ENCODE assay signal across 8 cellular contexts in genomic region chr9:121222524-121223171, GRCh38. TPM values are rescaled to one million over a fixed set of nuclear protein-coding genes. Genes with fewer than 3 reads are reported as not detected.
DNase-seq lines count a peak whose midpoint lies in the region; ATAC-seq and TF ChIP-seq lines count a peak whose summit lies in the region.

No MANE protein-coding gene starts in this region.

- H3K9me3 Mint-ChIP-seq in activated naive CD8-positive, alpha-beta T cell treated with anti-CD3 and anti-CD28 coated beads, Interleukin-2, amount 50 U/mL, for 24 hours = no peaks in the 10 kb centered on the region

- H3K9ac ChIP-seq in DND-41 (ENCODE audit: low read depth, low read length) (no peak overlapping the region), SU-DHL-6 (ENCODE audit: low read length) (no peak overlapping the region)

- peaks cover 3% of the 10 kb centered on the region for H3K36me3 Mint-ChIP-seq in activated naive CD8-positive, alpha-beta T cell treated with anti-CD3 and anti-CD28 coated beads, Interleukin-2, amount 50 U/mL, for 24 hours (ENCODE audit: low read depth)

- no peak overlapping the region for H3K4me3 Mint-ChIP-seq in activated naive CD8-positive, alpha-beta T cell treated with anti-CD3 and anti-CD28 coated beads, Interleukin-2, amount 50 U/mL, for 24 hours

- H3K4me2 ChIP-seq in DND-41 (ENCODE audit: insufficient read depth, low read length) (no peak overlapping the region), SU-DHL-6 (ENCODE audit: low read depth, low read length, poor library complexity, severe bottlenecking) (no peak overlapping the region)

- no peaks in the 10 kb centered on the region for H3K79me2 ChIP-seq in DND-41 (ENCODE audit: insufficient read depth, low read length)
- H3K79me2 ChIP-seq in SU-DHL-6 (ENCODE audit: insufficient read depth, low read length) = no peaks in the 10 kb centered on the region

- no peak for TF ChIP-seq POLR2A in thyroid gland (IDR thresholded peaks at IDR 0.05)

- peaks cover 5% of the 10 kb centered on the region for H3K4me1 Mint-ChIP-seq in activated naive CD8-positive, alpha-beta T cell treated with anti-CD3 and anti-CD28 coated beads, Interleukin-2, amount 50 U/mL, for 24 hours

- 61 to 65% methylated on average over 12 of the region's 12 CpGs for WGBS in thyroid gland, 2 donors

- no peak overlapping the region for H3K27ac Mint-ChIP-seq in activated naive CD8-positive, alpha-beta T cell treated with anti-CD3 and anti-CD28 coated beads, Interleukin-2, amount 50 U/mL, for 24 hours

- no peaks in the 10 kb centered on the region for H3K9me2 ChIP-seq in SU-DHL-6 (replicated peaks; ENCODE audit: insufficient read depth, low read length)

- H4K20me1 ChIP-seq in DND-41 (ENCODE audit: insufficient read depth, low read length) (no peaks in the 10 kb centered on the region), SU-DHL-6 (ENCODE audit: low read depth, low read length) (no peaks in the 10 kb centered on the region)

- ATAC-seq in DND-41 (ENCODE audit: insufficient read depth, low read depth) = no peak
- peak; percentile 41 for ATAC-seq in left ventricle myocardium superior
- no peak for ATAC-seq in HG02852 (IDR thresholded peaks at IDR 0.05; ENCODE audit: unreplicated experiment)
- ATAC-seq in activated naive CD8-positive, alpha-beta T cell treated with anti-CD3 and anti-CD28 coated beads, Interleukin-2, amount 50 U/mL, for 24 hours = no peak

- H3K4me3 ChIP-seq in DND-41 (ENCODE audit: low read depth in 1 of 2, low read length in 2 of 2) (no peak overlapping the region), LNCaP clone FGC (ENCODE audit: low read depth, low read length) (no peak overlapping the region), SU-DHL-6 (ENCODE audit: insufficient read depth, low read length, poor library complexity, severe bottlenecking) (no peak overlapping the region), thyroid gland (replicated peaks in 1 of 3) (no peak overlapping the region)

- H3K27me3 ChIP-seq in DND-41 (ENCODE audit: insufficient read depth, low read length, poor library complexity) = no peaks in the 10 kb centered on the region
- no peaks in the 10 kb centered on the region for H3K27me3 ChIP-seq in SU-DHL-6 (ENCODE audit: low read length)
- H3K27me3 ChIP-seq in thyroid gland = no peaks in the 10 kb centered on the region

- H3K27me3 Mint-ChIP-seq in activated naive CD8-positive, alpha-beta T cell treated with anti-CD3 and anti-CD28 coated beads, Interleukin-2, amount 50 U/mL, for 24 hours = no peaks in the 10 kb centered on the region

- H3K36me3 ChIP-seq in DND-41 (ENCODE audit: insufficient read depth, low read length) = no peaks in the 10 kb centered on the region
- H3K36me3 ChIP-seq in SU-DHL-6 (ENCODE audit: low read length) = no peaks in the 10 kb centered on the region
- no peaks in the 10 kb centered on the region for H3K36me3 ChIP-seq in thyroid gland

- DNase-seq in DND-41 (no peak), LNCaP clone FGC (ENCODE audit: low read depth) (no peak), left ventricle myocardium superior (no peak), thyroid gland (no peak), epidermal melanocyte (ENCODE audit: insufficient read length, low spot score) (no peak)
- DNase-seq in activated naive CD8-positive, alpha-beta T cell treated with anti-CD3 and anti-CD28 coated beads, Interleukin-2, amount 50 U/mL, for 24 hours = no peak

- intact Hi-C loops in left ventricle myocardium superior (cut with micrococcal nuclease) = loop anchor here (2.0 kb wide), 1 partner anchor 58 kb away; no protein-coding TSS in a partner anchor
- intact Hi-C loops in thyroid gland (cut with DNase I) = no loop called here

- H3K4me1 ChIP-seq in DND-41 (ENCODE audit: insufficient read depth, low read length) (no peaks in the 10 kb centered on the region), thyroid gland (no peaks in the 10 kb centered on the region)

- TF ChIP-seq CTCF in DND-41 (IDR thresholded peaks at IDR 0.05; ENCODE audit: borderline replicate concordance, extremely low read depth, low read length, poor library complexity, severe bottlenecking) = peak; percentile 61
- peak; percentile 49 for TF ChIP-seq CTCF in LNCaP clone FGC (IDR thresholded peaks at IDR 0.05; ENCODE audit: control insufficient read depth, extremely low read depth, insufficient read depth)
- peak; percentile 54 for TF ChIP-seq CTCF in SU-DHL-6 (IDR thresholded peaks at IDR 0.05; ENCODE audit: insufficient read depth, low read length, poor library complexity, severe bottlenecking)
- TF ChIP-seq CTCF in thyroid gland (IDR thresholded peaks at IDR 0.05) = peak; percentile 42 to 66 (median 56)

- H3K9me3 ChIP-seq in DND-41 (ENCODE audit: insufficient read depth, low read length, severe bottlenecking) = no peaks in the 10 kb centered on the region
- no peaks in the 10 kb centered on the region for H3K9me3 ChIP-seq in SU-DHL-6 (ENCODE audit: insufficient read depth, low read length)
- no peaks in the 10 kb centered on the region for H3K9me3 ChIP-seq in thyroid gland

- H2AFZ ChIP-seq in DND-41 (ENCODE audit: low read depth, low read length) (no peak overlapping the region), SU-DHL-6 (ENCODE audit: low read depth, low read length, severe bottlenecking) (no peak overlapping the region)

- H3K27ac ChIP-seq in DND-41 (ENCODE audit: low read length) = no peak overlapping the region
- H3K27ac ChIP-seq in SU-DHL-6 (ENCODE audit: low read depth, low read length) = no peak overlapping the region
- no peak overlapping the region for H3K27ac ChIP-seq in thyroid gland

- H3F3A ChIP-seq in SU-DHL-6 (ENCODE audit: insufficient read depth) = no peaks in the 10 kb centered on the region

RNA-seq across cellular contexts. Expression of gene RAB14, which starts 21.0 kb away (rescaled TPM):
- 57.7 TPM for total RNA-seq in left ventricle myocardium superior
- total RNA-seq in thyroid gland = 10 to 100 TPM; 44.6 to 55.8 (median 49.1) TPM

RNA-seq across cellular contexts. Expression of gene GSN, which starts 45.3 kb away (rescaled TPM):
- total RNA-seq in left ventricle myocardium superior = 717 TPM
- total RNA-seq in thyroid gland = 1,000 to 10,000 TPM; 1,151 to 1,624 (median 1,443) TPM
